1 cellular context compared by ENCODE assay signal in the genomic region with DNA sequence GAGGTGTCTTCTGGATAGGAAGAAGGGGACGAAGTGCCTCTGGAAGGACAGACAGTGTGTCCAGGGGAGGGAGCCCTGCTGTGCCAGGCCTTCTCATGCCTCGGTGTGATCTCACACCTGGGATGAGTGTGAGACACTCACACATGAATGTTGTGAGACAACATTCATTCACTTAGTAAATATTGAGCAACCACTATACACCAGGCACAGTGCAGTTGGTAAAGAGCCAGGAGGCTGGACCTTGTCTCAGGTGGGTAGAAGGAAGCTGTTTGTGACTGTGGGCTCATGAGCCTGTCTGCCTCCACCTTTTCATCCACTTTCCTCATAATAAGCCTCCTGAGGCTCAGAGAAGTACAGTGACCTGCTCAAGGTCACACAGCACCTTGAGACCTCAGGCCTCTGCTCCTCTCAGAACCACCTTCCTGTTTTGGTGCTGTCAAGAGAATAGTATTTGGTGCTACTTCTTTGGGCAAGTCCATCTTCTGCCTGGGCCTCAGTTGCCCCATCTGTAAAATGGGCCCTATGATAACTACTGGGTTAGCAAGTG.
A peak's percentile ranks its signal among the peaks of the same experiment; 100 is the strongest.
TF ChIP-seq lines count a peak whose summit lies in the region.

No MANE protein-coding gene starts in this region.

TF ChIP-seq in HepG2, 621 proteins besides CTCF, POLR2A, EP300 and RAD21 (continues in another document):
- TF ChIP-seq ZNF841 (CRISPR knock-in tag; IDR thresholded peaks at IDR 0.05; ENCODE audit: borderline replicate concordance) (no peak), ZNF510 (CRISPR knock-in tag; IDR thresholded peaks at IDR 0.05; ENCODE audit: low read depth) (no peak), ZNF547 (CRISPR knock-in tag; IDR thresholded peaks at IDR 0.05) (no peak), FUBP1 (CRISPR knock-in tag; IDR thresholded peaks at IDR 0.05; ENCODE audit: borderline replicate concordance) (no peak), ZNF607 (CRISPR knock-in tag; IDR thresholded peaks at IDR 0.05; ENCODE audit: borderline replicate concordance) (no peak), SAP130 (CRISPR knock-in tag; IDR thresholded peaks at IDR 0.05; ENCODE audit: low read depth) (peak; percentile 80), ZNF136 (CRISPR knock-in tag; IDR thresholded peaks at IDR 0.05; ENCODE audit: low read depth) (no peak), KDM3A (CRISPR knock-in tag; IDR thresholded peaks at IDR 0.05; ENCODE audit: low read depth) (no peak), ZNF773 (CRISPR knock-in tag; IDR thresholded peaks at IDR 0.05; ENCODE audit: borderline replicate concordance) (no peak), ZBTB7B (CRISPR knock-in tag; IDR thresholded peaks at IDR 0.05) (no peak), TARDBP (CRISPR knock-in tag; IDR thresholded peaks at IDR 0.05) (no peak), RARA (CRISPR knock-in tag; IDR thresholded peaks at IDR 0.05) (0 out of 2 replicates have a peak, but pooled peaks have one; percentile 44), NFYB (CRISPR knock-in tag; IDR thresholded peaks at IDR 0.05) (no peak), ATRX (CRISPR knock-in tag; IDR thresholded peaks at IDR 0.05; ENCODE audit: borderline replicate concordance) (no peak), FOXJ3 (CRISPR knock-in tag; IDR thresholded peaks at IDR 0.05; ENCODE audit: borderline replicate concordance) (peak; percentile 57; the same call in 1 of the 2 replicates), ZFP36 (IDR thresholded peaks at IDR 0.05; ENCODE audit: borderline replicate concordance, low read depth, low read length, partially characterized antibody) (no peak), MBD4 (IDR thresholded peaks at IDR 0.05; ENCODE audit: borderline replicate concordance, low read length) (no peak), ZSCAN20 (CRISPR knock-in tag; IDR thresholded peaks at IDR 0.05; ENCODE audit: borderline replicate concordance) (no peak), NCOA5 (CRISPR knock-in tag; IDR thresholded peaks at IDR 0.05) (no peak), ZNF350 (CRISPR knock-in tag; IDR thresholded peaks at IDR 0.05; ENCODE audit: borderline replicate concordance, low read depth) (0 out of 2 replicates have a peak, but pooled peaks have one; percentile 34), DR1 (CRISPR knock-in tag; IDR thresholded peaks at IDR 0.05) (no peak), FOXP1 (IDR thresholded peaks at IDR 0.05) (no peak), FOXP1 (CRISPR knock-in tag; IDR thresholded peaks at IDR 0.05) (peak; percentile 77), ZNF670 (CRISPR knock-in tag; IDR thresholded peaks at IDR 0.05; ENCODE audit: borderline replicate concordance) (no peak), DBP (CRISPR knock-in tag; IDR thresholded peaks at IDR 0.05; ENCODE audit: not compliant biosample characterization) (no peak), XBP1 (CRISPR knock-in tag; IDR thresholded peaks at IDR 0.05) (no peak), LRRFIP1 (CRISPR knock-in tag; conservative IDR thresholded peaks at IDR 0.05) (no peak), HINFP (CRISPR knock-in tag; IDR thresholded peaks at IDR 0.05; ENCODE audit: low read depth) (peak; percentile 40; the same call in 1 of the 2 replicates), MAFK (conservative IDR thresholded peaks at IDR 0.05 in 1 of 2, IDR thresholded peaks at IDR 0.05 in 1 of 2; ENCODE audit: low read length in 2 of 2) (no peak), ZNF441 (CRISPR knock-in tag; IDR thresholded peaks at IDR 0.05; ENCODE audit: borderline replicate concordance) (no peak), BHLHE40 (IDR thresholded peaks at IDR 0.05; ENCODE audit: low read length) (peak; percentile 30; the same call in 1 of the 2 replicates), PATZ1 (CRISPR knock-in tag; IDR thresholded peaks at IDR 0.05) (peak; percentile 44; the same call in 1 of the 2 replicates), TOE1 (CRISPR knock-in tag; IDR thresholded peaks at IDR 0.05) (no peak)
- TF ChIP-seq, protein P1, sequence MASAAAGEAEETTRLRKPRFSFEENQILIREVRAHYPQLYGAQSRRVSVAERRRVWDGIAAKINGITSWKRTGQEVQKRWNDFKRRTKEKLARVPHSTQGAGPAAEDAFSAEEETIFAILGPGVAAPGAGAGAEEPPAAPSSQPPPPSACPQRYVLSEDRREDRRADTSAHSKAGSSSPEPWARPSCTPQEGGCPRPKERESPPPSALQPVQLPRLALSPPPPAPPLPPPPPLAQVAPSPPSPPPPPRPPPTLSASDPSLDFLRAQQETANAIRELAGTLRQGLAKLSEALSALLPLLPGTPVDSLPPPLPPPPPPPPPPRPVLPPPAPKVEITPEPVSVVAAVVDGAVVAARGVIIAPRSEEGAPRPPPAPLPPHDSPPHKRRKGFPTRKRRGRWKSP (CRISPR knock-in tag; IDR thresholded peaks at IDR 0.05): no peak
- TF ChIP-seq, protein P2, sequence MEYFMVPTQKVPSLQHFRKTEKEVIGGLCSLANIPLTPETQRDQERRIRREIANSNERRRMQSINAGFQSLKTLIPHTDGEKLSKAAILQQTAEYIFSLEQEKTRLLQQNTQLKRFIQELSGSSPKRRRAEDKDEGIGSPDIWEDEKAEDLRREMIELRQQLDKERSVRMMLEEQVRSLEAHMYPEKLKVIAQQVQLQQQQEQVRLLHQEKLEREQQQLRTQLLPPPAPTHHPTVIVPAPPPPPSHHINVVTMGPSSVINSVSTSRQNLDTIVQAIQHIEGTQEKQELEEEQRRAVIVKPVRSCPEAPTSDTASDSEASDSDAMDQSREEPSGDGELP (IDR thresholded peaks at IDR 0.05; ENCODE audit: borderline replicate concordance, low read depth): 0 out of 2 replicates have a peak, but pooled peaks have one; percentile 50
- TF ChIP-seq, protein P3, sequence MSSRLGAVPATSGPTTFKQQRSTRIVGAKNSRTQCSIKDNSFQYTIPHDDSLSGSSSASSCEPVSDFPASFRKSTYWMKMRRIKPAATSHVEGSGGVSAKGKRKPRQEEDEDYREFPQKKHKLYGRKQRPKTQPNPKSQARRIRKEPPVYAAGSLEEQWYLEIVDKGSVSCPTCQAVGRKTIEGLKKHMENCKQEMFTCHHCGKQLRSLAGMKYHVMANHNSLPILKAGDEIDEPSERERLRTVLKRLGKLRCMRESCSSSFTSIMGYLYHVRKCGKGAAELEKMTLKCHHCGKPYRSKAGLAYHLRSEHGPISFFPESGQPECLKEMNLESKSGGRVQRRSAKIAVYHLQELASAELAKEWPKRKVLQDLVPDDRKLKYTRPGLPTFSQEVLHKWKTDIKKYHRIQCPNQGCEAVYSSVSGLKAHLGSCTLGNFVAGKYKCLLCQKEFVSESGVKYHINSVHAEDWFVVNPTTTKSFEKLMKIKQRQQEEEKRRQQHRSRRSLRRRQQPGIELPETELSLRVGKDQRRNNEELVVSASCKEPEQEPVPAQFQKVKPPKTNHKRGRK (CRISPR knock-in tag; IDR thresholded peaks at IDR 0.05): no peak
- TF ChIP-seq, protein P4, sequence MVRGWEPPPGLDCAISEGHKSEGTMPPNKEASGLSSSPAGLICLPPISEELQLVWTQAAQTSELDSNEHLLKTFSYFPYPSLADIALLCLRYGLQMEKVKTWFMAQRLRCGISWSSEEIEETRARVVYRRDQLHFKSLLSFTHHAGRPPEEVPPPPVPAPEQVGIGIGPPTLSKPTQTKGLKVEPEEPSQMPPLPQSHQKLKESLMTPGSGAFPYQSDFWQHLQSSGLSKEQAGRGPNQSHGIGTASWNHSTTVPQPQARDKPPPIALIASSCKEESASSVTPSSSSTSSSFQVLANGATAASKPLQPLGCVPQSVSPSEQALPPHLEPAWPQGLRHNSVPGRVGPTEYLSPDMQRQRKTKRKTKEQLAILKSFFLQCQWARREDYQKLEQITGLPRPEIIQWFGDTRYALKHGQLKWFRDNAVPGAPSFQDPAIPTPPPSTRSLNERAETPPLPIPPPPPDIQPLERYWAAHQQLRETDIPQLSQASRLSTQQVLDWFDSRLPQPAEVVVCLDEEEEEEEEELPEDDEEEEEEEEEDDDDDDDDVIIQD (CRISPR knock-in tag; IDR thresholded peaks at IDR 0.05; ENCODE audit: low read depth): no peak
- TF ChIP-seq, protein P5, sequence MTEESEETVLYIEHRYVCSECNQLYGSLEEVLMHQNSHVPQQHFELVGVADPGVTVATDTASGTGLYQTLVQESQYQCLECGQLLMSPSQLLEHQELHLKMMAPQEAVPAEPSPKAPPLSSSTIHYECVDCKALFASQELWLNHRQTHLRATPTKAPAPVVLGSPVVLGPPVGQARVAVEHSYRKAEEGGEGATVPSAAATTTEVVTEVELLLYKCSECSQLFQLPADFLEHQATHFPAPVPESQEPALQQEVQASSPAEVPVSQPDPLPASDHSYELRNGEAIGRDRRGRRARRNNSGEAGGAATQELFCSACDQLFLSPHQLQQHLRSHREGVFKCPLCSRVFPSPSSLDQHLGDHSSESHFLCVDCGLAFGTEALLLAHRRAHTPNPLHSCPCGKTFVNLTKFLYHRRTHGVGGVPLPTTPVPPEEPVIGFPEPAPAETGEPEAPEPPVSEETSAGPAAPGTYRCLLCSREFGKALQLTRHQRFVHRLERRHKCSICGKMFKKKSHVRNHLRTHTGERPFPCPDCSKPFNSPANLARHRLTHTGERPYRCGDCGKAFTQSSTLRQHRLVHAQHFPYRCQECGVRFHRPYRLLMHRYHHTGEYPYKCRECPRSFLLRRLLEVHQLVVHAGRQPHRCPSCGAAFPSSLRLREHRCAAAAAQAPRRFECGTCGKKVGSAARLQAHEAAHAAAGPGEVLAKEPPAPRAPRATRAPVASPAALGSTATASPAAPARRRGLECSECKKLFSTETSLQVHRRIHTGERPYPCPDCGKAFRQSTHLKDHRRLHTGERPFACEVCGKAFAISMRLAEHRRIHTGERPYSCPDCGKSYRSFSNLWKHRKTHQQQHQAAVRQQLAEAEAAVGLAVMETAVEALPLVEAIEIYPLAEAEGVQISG (CRISPR knock-in tag; IDR thresholded peaks at IDR 0.05): peak; percentile 36; the same call in 1 of the 2 replicates
